8 cellular contexts compared by ENCODE assay signal in the genomic region with DNA sequence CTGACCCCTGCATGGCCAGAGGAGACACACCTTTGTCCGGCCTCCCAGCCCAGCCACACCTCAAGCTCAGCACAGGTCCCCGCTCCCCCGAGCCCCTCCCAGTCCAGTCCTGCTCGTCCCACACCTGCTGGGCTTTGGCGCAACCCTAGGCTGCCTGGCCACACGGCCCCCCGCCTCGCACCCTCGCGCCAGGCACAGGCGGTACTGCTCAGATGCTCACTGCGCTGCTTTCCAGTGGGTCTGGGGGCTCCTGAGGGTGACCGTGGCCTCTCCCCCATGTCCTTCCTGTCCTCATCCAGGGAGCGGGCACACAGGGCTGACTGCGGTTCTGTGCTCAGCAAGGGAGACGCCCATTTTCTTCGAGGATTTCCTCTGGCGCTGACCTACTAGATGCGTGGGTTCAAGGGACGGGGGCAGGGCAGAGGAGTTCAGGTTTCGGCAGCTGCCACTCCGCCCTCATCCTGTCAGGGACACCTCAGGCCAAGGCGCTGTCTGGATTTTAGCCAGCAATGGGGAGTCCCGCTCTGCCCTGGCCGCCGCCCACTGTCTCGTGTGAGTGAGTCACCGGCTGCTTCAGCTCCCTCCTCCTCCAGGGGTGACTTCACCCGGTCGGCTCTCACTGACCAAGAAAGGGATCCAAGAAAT.
DNase-seq lines count a peak whose midpoint lies in the region; ATAC-seq, FAIRE-seq and TF ChIP-seq lines count a peak whose summit lies in the region.

No MANE protein-coding gene starts in this region.

- 22% methylated on average over 20 of the region's 30 CpGs; no CpG with 5 or more reads in 1 of the 2 donors for WGBS in transverse colon (ENCODE audit: low coverage in 1 of 2), 2 donors

- no peaks in the 10 kb centered on the region for H3K36me3 ChIP-seq in transverse colon

- TF ChIP-seq POLR2A in H54 (IDR thresholded peaks at IDR 0.05; ENCODE audit: low read depth, low read length) (no peak), transverse colon (IDR thresholded peaks at IDR 0.05) (no peak)

- in situ Hi-C loops in transverse colon (cut with MboI; ENCODE audit: low pct_ligation_motif_present in 1 of 4, low pct_unique_long_range_greater_than_20kb in 1 of 4, low sequenced_read_pairs in 3 of 4): no loop called here

- H3K27me3 ChIP-seq in transverse colon: peaks cover 5% of the 10 kb centered on the region

- ATAC-seq in omental fat pad (ENCODE audit: low FRiP score): peak; percentile 94

- DNase-seq in COR-L47 (lab: John Stamatoyannopoulos, UW) (peak; percentile 11), H54 (ENCODE audit: insufficient read length, low spot score) (peak; percentile 80), NCI-H226 (peak; percentile 96), activated T-helper 1 cell treated with Interleukin-2 at 50 U/mL for 16 hours (ENCODE audit: low read depth) (peak; percentile 12), fibroblast of the aortic adventitia (ENCODE audit: low read depth) (peak; percentile 91), omental fat pad (ENCODE audit: low spot score) (peak; percentile 96), transverse colon (peak; percentile 86), NCI-H2081 treated with DMSO at 0.1 percent for 48 hours (lab: John Stamatoyannopoulos, UW) (no peak)

- H3K4me1 ChIP-seq in transverse colon: peaks cover 0 to 25% (median 12%) of the 10 kb centered on the region in 4 donors

- peak; percentile 65 for FAIRE-seq in H54 (lab: Jason Lieb, UNC)

- no peak for TF ChIP-seq EP300 in transverse colon (IDR thresholded peaks at IDR 0.05; ENCODE audit: low read depth)

- H3K4me3 ChIP-seq in fibroblast of the aortic adventitia (ENCODE audit: low read depth, low read length) (no peak overlapping the region), transverse colon (no peak overlapping the region)

- intact Hi-C loops in transverse colon (cut with DNase I; ENCODE audit: low total_unique reads): no loop called here

- no peak for TF ChIP-seq CTCF in fibroblast of the aortic adventitia (IDR thresholded peaks at IDR 0.05; ENCODE audit: insufficient read depth, low read length)
- TF ChIP-seq CTCF in omental fat pad (IDR thresholded peaks at IDR 0.05): no peak
- TF ChIP-seq CTCF in transverse colon (IDR thresholded peaks at IDR 0.05): no peak

- peak overlapping the region in 3 of 4 donors; percentile 15 to 44 (median 36) for H3K27ac ChIP-seq in transverse colon

- H3K9me3 ChIP-seq in transverse colon: no peaks in the 10 kb centered on the region
